Comparison of ENCODE assay signal across 9 cellular contexts in genomic region chr16:81497690-81498089, GRCh38. TPM values are rescaled to one million over a fixed set of nuclear protein-coding genes. Genes with fewer than 3 reads are reported as not detected.
A peak's percentile ranks its signal among the peaks of the same experiment; 100 is the strongest.
DNase-seq lines count a peak whose midpoint lies in the region; ATAC-seq, FAIRE-seq and TF ChIP-seq lines count a peak whose summit lies in the region.
"Had no signal": no experiment of that assay in that cellular context is flagged by ENCODE, and none has a peak within 500 bp of the region (broad histone marks: within the 10 kb centered on the region; RNA-seq: fewer than 3 reads in every experiment).

No MANE protein-coding gene starts in this region.

- H3K36me3 Mint-ChIP-seq in CD4-positive, CD25-positive, alpha-beta regulatory T cell: peaks cover 8% of the 10 kb centered on the region
- no peaks in the 10 kb centered on the region for H3K36me3 Mint-ChIP-seq in activated naive CD8-positive, alpha-beta T cell treated with anti-CD3 and anti-CD28 coated beads for 36 hours

- no peak overlapping the region for H3K27ac ChIP-seq in CD4-positive, CD25-positive, alpha-beta regulatory T cell (ENCODE audit: insufficient read depth, low read length, poor library complexity, severe bottlenecking)
- H3K27ac ChIP-seq in OCI-LY1 (ENCODE audit: low read depth, low read length, poor library complexity, severe bottlenecking) (no peak overlapping the region), kidney (ENCODE audit: low read depth in 2 of 2, low read length in 2 of 2) (no peak overlapping the region)

- H3K4me3 Mint-ChIP-seq in CD4-positive, CD25-positive, alpha-beta regulatory T cell: peak overlapping the region in 2 of 4 donors; percentile 22 to 79
- H3K4me3 Mint-ChIP-seq in activated naive CD8-positive, alpha-beta T cell treated with anti-CD3 and anti-CD28 coated beads for 36 hours: no peak overlapping the region

- H3K27me3 ChIP-seq in CD4-positive, CD25-positive, alpha-beta regulatory T cell (ENCODE audit: control insufficient read depth, insufficient read depth, low read length): no peaks in the 10 kb centered on the region
- no peaks in the 10 kb centered on the region for H3K27me3 ChIP-seq in OCI-LY1 (ENCODE audit: insufficient read depth, low read length)
- H3K27me3 ChIP-seq: stomach had no signal

- no peaks in the 10 kb centered on the region for H3K4me1 ChIP-seq in CD4-positive, CD25-positive, alpha-beta regulatory T cell (ENCODE audit: control insufficient read depth, insufficient read depth, low read length, poor library complexity, severe bottlenecking)
- H3K4me1 ChIP-seq in OCI-LY1 (ENCODE audit: insufficient read depth, low read length, severe bottlenecking) (peaks cover 53% of the 10 kb centered on the region), kidney (ENCODE audit: control insufficient read depth in 1 of 2, insufficient read depth in 1 of 2, low read depth in 1 of 2, low read length in 2 of 2) (peaks cover 40 to 50% of the 10 kb centered on the region in 2 donors)

- no peaks in the 10 kb centered on the region for H3F3A ChIP-seq in OCI-LY1 (ENCODE audit: insufficient read depth, low read length)

- H3K4me1 Mint-ChIP-seq in CD4-positive, CD25-positive, alpha-beta regulatory T cell: peaks cover 6 to 48% (median 25%) of the 10 kb centered on the region in 4 donors
- H3K4me1 Mint-ChIP-seq in activated naive CD8-positive, alpha-beta T cell treated with anti-CD3 and anti-CD28 coated beads for 36 hours: peaks cover 17% of the 10 kb centered on the region

- peak in 1 of 3 donors; percentile 31 for DNase-seq in CD4-positive, CD25-positive, alpha-beta regulatory T cell
- DNase-seq in kidney: peak; percentile 58
- DNase-seq in NCI-H69 (lab: John Stamatoyannopoulos, UW): no peak
- DNase-seq in activated naive CD8-positive, alpha-beta T cell treated with anti-CD3 and anti-CD28 coated beads for 36 hours: no peak
- DNase-seq: stomach had no signal

- TF ChIP-seq CTCF in OCI-LY1 (IDR thresholded peaks at IDR 0.05; ENCODE audit: low read length) (no peak; the same call in 1 of the 2 replicates), kidney (IDR thresholded peaks at IDR 0.05; ENCODE audit: borderline replicate concordance, extremely low read depth, insufficient read depth) (no peak)

- no peaks in the 10 kb centered on the region for H4K20me1 ChIP-seq in OCI-LY1 (ENCODE audit: insufficient read depth, low read length)

- no peaks in the 10 kb centered on the region for H3K36me3 ChIP-seq in CD4-positive, CD25-positive, alpha-beta regulatory T cell (ENCODE audit: control insufficient read depth, insufficient read depth, low read length)
- H3K36me3 ChIP-seq in OCI-LY1 (ENCODE audit: insufficient read depth, low read length): peaks cover 17% of the 10 kb centered on the region; the same call in 1 of the 2 replicates
- H3K36me3 ChIP-seq in kidney (ENCODE audit: control insufficient read depth in 1 of 2, insufficient read depth in 2 of 2, low read length in 2 of 2): no peaks in the 10 kb centered on the region
- H3K36me3 ChIP-seq: stomach had no signal

- H3K9me3 Mint-ChIP-seq in CD4-positive, CD25-positive, alpha-beta regulatory T cell: no peaks in the 10 kb centered on the region
- H3K9me3 Mint-ChIP-seq in activated naive CD8-positive, alpha-beta T cell treated with anti-CD3 and anti-CD28 coated beads for 36 hours: no peaks in the 10 kb centered on the region

- no peak overlapping the region for H3K4me3 ChIP-seq in CD4-positive, CD25-positive, alpha-beta regulatory T cell (ENCODE audit: low read depth, low read length)
- H3K4me3 ChIP-seq in OCI-LY1 (ENCODE audit: low read depth, low read length, poor library complexity, severe bottlenecking) (no peak overlapping the region), kidney (ENCODE audit: low read length in 2 of 2) (no peak overlapping the region)
- H3K4me3 ChIP-seq: stomach had no signal

- H3K9me2 ChIP-seq in OCI-LY1 (ENCODE audit: low read depth, low read length): no peaks in the 10 kb centered on the region

- H3K9ac ChIP-seq in OCI-LY1 (ENCODE audit: low read length) (no peak overlapping the region; the same call in 1 of the 2 replicates), kidney (ENCODE audit: low read length in 2 of 2) (no peak overlapping the region)

- H3K27ac Mint-ChIP-seq in CD4-positive, CD25-positive, alpha-beta regulatory T cell: peak overlapping the region; percentile 20 to 87 (median 42)
- H3K27ac Mint-ChIP-seq in activated naive CD8-positive, alpha-beta T cell treated with anti-CD3 and anti-CD28 coated beads for 36 hours: no peak overlapping the region

- intact Hi-C loops in kidney (cut with DNase I): no loop called here

- ATAC-seq in CD4-positive, CD25-positive, alpha-beta regulatory T cell (ENCODE audit: low read depth in 2 of 2): peak in 1 of 2 donors; percentile 18
- ATAC-seq in GM19395 (IDR thresholded peaks at IDR 0.05; ENCODE audit: unreplicated experiment): peak; percentile 71
- ATAC-seq in esophagus mucosa: no peak
- no peak for ATAC-seq in GM18519 (IDR thresholded peaks at IDR 0.05; ENCODE audit: low FRiP score, unreplicated experiment)

- no peaks in the 10 kb centered on the region for H3K79me2 ChIP-seq in OCI-LY1 (ENCODE audit: insufficient read depth, low read length)

- H3K27me3 Mint-ChIP-seq in CD4-positive, CD25-positive, alpha-beta regulatory T cell: no peaks in the 10 kb centered on the region
- no peaks in the 10 kb centered on the region for H3K27me3 Mint-ChIP-seq in activated naive CD8-positive, alpha-beta T cell treated with anti-CD3 and anti-CD28 coated beads for 36 hours

- no peak for FAIRE-seq in kidney (lab: Jason Lieb, UNC)

- H2AFZ ChIP-seq in OCI-LY1 (ENCODE audit: low read length): no peak overlapping the region

- H3K9me3 ChIP-seq in CD4-positive, CD25-positive, alpha-beta regulatory T cell (ENCODE audit: control insufficient read depth in 2 of 2, low read length in 2 of 2): no peaks in the 10 kb centered on the region
- H3K9me3 ChIP-seq in OCI-LY1 (ENCODE audit: low read length) (no peaks in the 10 kb centered on the region), kidney (ENCODE audit: control insufficient read depth in 1 of 2, low read length in 2 of 2) (no peaks in the 10 kb centered on the region)
- H3K9me3 ChIP-seq: stomach had no signal

- H3K4me2 ChIP-seq in OCI-LY1 (ENCODE audit: low read length): peak overlapping the region; percentile 33; the same call in 1 of the 2 replicates

RNA-seq across cellular contexts. Expression of gene CMIP, which starts 53.1 kb away (rescaled TPM):
- 49.7 TPM for total RNA-seq in CD4-positive, CD25-positive, alpha-beta regulatory T cell
- polyA plus RNA-seq in CD4-positive, CD25-positive, alpha-beta regulatory T cell: under 1 TPM; 0.21 to 0.96 (median 0.76) TPM
- total RNA-seq in kidney: 65.7 TPM
- polyA plus RNA-seq in kidney (ENCODE audit: insufficient read depth, low read depth, low replicate concordance): 16.6 TPM
- total RNA-seq in esophagus mucosa: 47.0 TPM
- total RNA-seq in activated naive CD8-positive, alpha-beta T cell treated with anti-CD3 and anti-CD28 coated beads for 36 hours: 10 to 100 TPM; 28.1 to 29.7 TPM
